ENCODE assay signal across 1 cellular context in genomic region chr1:173864179-173864867, GRCh38.
TF ChIP-seq lines count a peak whose summit lies in the region.

No MANE protein-coding gene starts in this region.

TF ChIP-seq in SK-N-SH treated with all-trans-retinoic acid at 6 μM for 48 hours, 23 proteins besides CTCF, POLR2A, EP300 and RAD21 (continued from another document):
- TF ChIP-seq, protein P1, sequence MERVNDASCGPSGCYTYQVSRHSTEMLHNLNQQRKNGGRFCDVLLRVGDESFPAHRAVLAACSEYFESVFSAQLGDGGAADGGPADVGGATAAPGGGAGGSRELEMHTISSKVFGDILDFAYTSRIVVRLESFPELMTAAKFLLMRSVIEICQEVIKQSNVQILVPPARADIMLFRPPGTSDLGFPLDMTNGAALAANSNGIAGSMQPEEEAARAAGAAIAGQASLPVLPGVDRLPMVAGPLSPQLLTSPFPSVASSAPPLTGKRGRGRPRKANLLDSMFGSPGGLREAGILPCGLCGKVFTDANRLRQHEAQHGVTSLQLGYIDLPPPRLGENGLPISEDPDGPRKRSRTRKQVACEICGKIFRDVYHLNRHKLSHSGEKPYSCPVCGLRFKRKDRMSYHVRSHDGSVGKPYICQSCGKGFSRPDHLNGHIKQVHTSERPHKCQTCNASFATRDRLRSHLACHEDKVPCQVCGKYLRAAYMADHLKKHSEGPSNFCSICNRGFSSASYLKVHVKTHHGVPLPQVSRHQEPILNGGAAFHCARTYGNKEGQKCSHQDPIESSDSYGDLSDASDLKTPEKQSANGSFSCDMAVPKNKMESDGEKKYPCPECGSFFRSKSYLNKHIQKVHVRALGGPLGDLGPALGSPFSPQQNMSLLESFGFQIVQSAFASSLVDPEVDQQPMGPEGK (CRISPR knock-in tag; IDR thresholded peaks at IDR 0.05; ENCODE audit: borderline replicate concordance): no peak
- TF ChIP-seq TCF4 (CRISPR knock-in tag; IDR thresholded peaks at IDR 0.05; ENCODE audit: borderline replicate concordance): no peak
- TF ChIP-seq ARNTL (CRISPR knock-in tag; IDR thresholded peaks at IDR 0.05; ENCODE audit: borderline replicate concordance, low read depth): no peak
- TF ChIP-seq, protein P2, sequence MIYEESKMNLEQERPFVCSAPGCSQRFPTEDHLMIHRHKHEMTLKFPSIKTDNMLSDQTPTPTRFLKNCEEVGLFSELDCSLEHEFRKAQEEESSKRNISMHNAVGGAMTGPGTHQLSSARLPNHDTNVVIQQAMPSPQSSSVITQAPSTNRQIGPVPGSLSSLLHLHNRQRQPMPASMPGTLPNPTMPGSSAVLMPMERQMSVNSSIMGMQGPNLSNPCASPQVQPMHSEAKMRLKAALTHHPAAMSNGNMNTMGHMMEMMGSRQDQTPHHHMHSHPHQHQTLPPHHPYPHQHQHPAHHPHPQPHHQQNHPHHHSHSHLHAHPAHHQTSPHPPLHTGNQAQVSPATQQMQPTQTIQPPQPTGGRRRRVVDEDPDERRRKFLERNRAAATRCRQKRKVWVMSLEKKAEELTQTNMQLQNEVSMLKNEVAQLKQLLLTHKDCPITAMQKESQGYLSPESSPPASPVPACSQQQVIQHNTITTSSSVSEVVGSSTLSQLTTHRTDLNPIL (CRISPR knock-in tag; IDR thresholded peaks at IDR 0.05; ENCODE audit: low read depth): no peak
- no peak for TF ChIP-seq SNAI2 (CRISPR knock-in tag; IDR thresholded peaks at IDR 0.05)
- no peak for TF ChIP-seq RARB (CRISPR knock-in tag; IDR thresholded peaks at IDR 0.05)
